Comparison of ENCODE assay signal across 13 cellular contexts in genomic region chr11:67031791-67032561, GRCh38. TPM values are rescaled to one million over a fixed set of nuclear protein-coding genes. Genes with fewer than 3 reads are reported as not detected.
DNase-seq lines count a peak whose midpoint lies in the region; ATAC-seq lines count a peak whose summit lies in the region.
"Had no signal": no experiment of that assay in that cellular context is flagged by ENCODE, and none has a peak within 500 bp of the region (broad histone marks: within the 10 kb centered on the region; RNA-seq: fewer than 3 reads in every experiment).

No MANE protein-coding gene starts in this region.

- no peaks in the 10 kb centered on the region for H3K36me3 Mint-ChIP-seq in activated CD8-positive, alpha-beta memory T cell treated with anti-CD3 and anti-CD28 coated beads, Interleukin-2, amount 10 ng/mL, durations not matched to agents 7 days and 5 days
- H3K36me3 Mint-ChIP-seq: brain, naive B cell had no signal

- no peaks in the 10 kb centered on the region for H3K9me3 ChIP-seq in HUES6 (ENCODE audit: control insufficient read depth, insufficient read depth, low read depth, low read length)

- no peaks in the 10 kb centered on the region for H3K9me3 Mint-ChIP-seq in activated CD8-positive, alpha-beta memory T cell treated with anti-CD3 and anti-CD28 coated beads, Interleukin-2, amount 10 ng/mL, durations not matched to agents 7 days and 5 days (ENCODE audit: low read depth)
- H3K9me3 Mint-ChIP-seq: naive B cell had no signal

- peaks cover 53% of the 10 kb centered on the region for H3K4me1 ChIP-seq in HUES6 (ENCODE audit: control insufficient read depth, insufficient read depth, low read length)

- no peak overlapping the region for H3K4me3 Mint-ChIP-seq in activated CD8-positive, alpha-beta memory T cell treated with anti-CD3 and anti-CD28 coated beads, Interleukin-2, amount 10 ng/mL, durations not matched to agents 7 days and 5 days

- peak; percentile 77 for DNase-seq in A172 (ENCODE audit: low spot score)
- DNase-seq in astrocyte of the hippocampus (ENCODE audit: low read depth, low spot score): peak; percentile 77
- peak; percentile 33 for DNase-seq in iPS-NIHi7 (ENCODE audit: extremely low spot score)
- DNase-seq in iPS-NIHi11 (ENCODE audit: low spot score): no peak
- DNase-seq in activated CD8-positive, alpha-beta memory T cell treated with anti-CD3 and anti-CD28 coated beads, Interleukin-2, amount 10 ng/mL, durations not matched to agents 7 days and 5 days: no peak
- DNase-seq: erythroblast, naive B cell, NCI-H2107 had no signal

- ATAC-seq in HG03378 (IDR thresholded peaks at IDR 0.05; ENCODE audit: unreplicated experiment): no peak
- ATAC-seq in activated CD8-positive, alpha-beta memory T cell treated with anti-CD3 and anti-CD28 coated beads, Interleukin-2, amount 10 ng/mL, durations not matched to agents 7 days and 5 days: no peak
- ATAC-seq in HG03571 (IDR thresholded peaks at IDR 0.05; ENCODE audit: unreplicated experiment): no peak

- H3K27ac Mint-ChIP-seq in activated CD8-positive, alpha-beta memory T cell treated with anti-CD3 and anti-CD28 coated beads, Interleukin-2, amount 10 ng/mL, durations not matched to agents 7 days and 5 days: no peak overlapping the region

- no peak overlapping the region for H3K4me3 ChIP-seq in HUES6 (ENCODE audit: low read depth, low read length)

- peak overlapping the region; percentile 4 for H3K9ac ChIP-seq in HUES6 (ENCODE audit: low read length)

- H3K27me3 Mint-ChIP-seq in activated CD8-positive, alpha-beta memory T cell treated with anti-CD3 and anti-CD28 coated beads, Interleukin-2, amount 10 ng/mL, durations not matched to agents 7 days and 5 days: peaks cover 56% of the 10 kb centered on the region

- peaks cover 2% of the 10 kb centered on the region for H3K4me1 Mint-ChIP-seq in activated CD8-positive, alpha-beta memory T cell treated with anti-CD3 and anti-CD28 coated beads, Interleukin-2, amount 10 ng/mL, durations not matched to agents 7 days and 5 days

- no peaks in the 10 kb centered on the region for H3K36me3 ChIP-seq in HUES6 (ENCODE audit: control insufficient read depth, insufficient read depth, low read length)

- H3K27me3 ChIP-seq in HUES6 (ENCODE audit: control insufficient read depth, insufficient read depth, low read length): peaks cover 3% of the 10 kb centered on the region; the same call in 1 of the 2 replicates

- H3K27ac ChIP-seq in HUES6 (ENCODE audit: low read depth, low read length): no peak overlapping the region

- CTCF ChIA-PET in activated CD8-positive, alpha-beta memory T cell treated with anti-CD3 and anti-CD28 coated beads, Interleukin-2, amount 10 ng/mL, durations not matched to agents 7 days and 5 days (lab: Charles Lee): interaction anchor here (0.9 kb wide), 1 partner anchor 10 kb away, joined by 3 read pairs; no protein-coding TSS in a partner anchor

RNA-seq across cellular contexts. Expression of gene SYT12, which starts 9.0 kb away (rescaled TPM):
- total RNA-seq in A172 (2014; rRNA removed; shearing (Covaris generic)): not detected in 2 replicates
- total RNA-seq in activated CD8-positive, alpha-beta memory T cell treated with anti-CD3 and anti-CD28 coated beads, Interleukin-2, amount 10 ng/mL, durations not matched to agents 7 days and 5 days: not detected

RNA-seq across cellular contexts. Expression of gene RHOD, which starts 24.7 kb away (rescaled TPM):
- total RNA-seq in A172 (2014; rRNA removed; shearing (Covaris generic)): 14.6 and 22.8 TPM in 2 replicates
- total RNA-seq in activated CD8-positive, alpha-beta memory T cell treated with anti-CD3 and anti-CD28 coated beads, Interleukin-2, amount 10 ng/mL, durations not matched to agents 7 days and 5 days: under 1 TPM; 0.52 to 0.79 TPM

RNA-seq across cellular contexts. Expression of gene C11orf86, which starts 56.9 kb away (rescaled TPM):
- total RNA-seq in A172 (2014; rRNA removed; shearing (Covaris generic)): not detected in 2 replicates
- total RNA-seq in activated CD8-positive, alpha-beta memory T cell treated with anti-CD3 and anti-CD28 coated beads, Interleukin-2, amount 10 ng/mL, durations not matched to agents 7 days and 5 days: not detected
- total RNA-seq: sciatic nerve had no signal

Comparison
In these comparisons a context has a peak if more than half of its experiments do, and no peak if none do; other contexts are left out.
1. DNase-seq: peak in A172 (single experiment), astrocyte of the hippocampus (single experiment) and iPS-NIHi7 (single experiment); none in iPS-NIHi11 (single experiment) and activated CD8-positive, alpha-beta memory T cell treated with anti-CD3 and anti-CD28 coated beads, Interleukin-2, amount 10 ng/mL, durations not matched to agents 7 days and 5 days (single experiment).